8 cellular contexts compared by ENCODE assay signal in the genomic region with DNA sequence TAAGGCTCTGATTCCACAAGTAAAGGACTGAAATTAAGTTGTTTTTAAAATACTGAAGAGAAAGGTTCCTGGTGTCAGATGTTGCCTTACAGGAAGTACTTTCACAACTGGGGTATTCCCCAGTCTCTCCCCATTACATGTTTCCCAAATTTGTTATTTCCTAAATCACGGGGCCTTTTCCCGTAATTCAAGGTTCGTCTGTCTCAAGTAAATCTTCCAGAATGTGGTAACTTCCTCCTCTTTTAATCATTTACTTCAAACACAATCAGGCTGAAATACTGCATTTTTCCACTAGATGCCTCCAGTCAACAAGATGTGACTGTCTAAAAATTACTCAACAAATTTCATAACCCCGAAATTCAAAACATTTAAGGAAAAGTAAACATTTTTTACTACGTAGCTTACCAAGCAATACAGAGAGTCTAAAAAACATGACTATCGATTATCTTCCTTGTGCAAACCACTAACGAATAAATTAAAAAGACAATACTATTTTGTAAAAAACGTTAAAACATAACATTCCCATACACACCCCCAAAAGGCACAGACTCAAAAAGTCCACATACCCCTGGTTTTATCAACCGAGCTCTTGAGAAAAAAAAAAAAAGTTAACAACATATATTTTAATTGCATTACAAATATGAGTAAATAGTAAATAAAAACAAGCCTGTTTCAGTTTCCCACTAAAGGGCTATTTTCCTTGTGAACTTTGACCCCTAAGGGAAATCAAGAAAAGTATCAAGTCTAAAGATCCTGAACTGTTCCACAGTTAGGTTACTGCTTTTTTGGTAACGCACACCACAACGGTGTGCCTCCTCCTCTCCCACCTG. TPM values are rescaled to one million over a fixed set of nuclear protein-coding genes. Genes with fewer than 3 reads are reported as not detected.
A peak's percentile ranks its signal among the peaks of the same experiment; 100 is the strongest.
DNase-seq lines count a peak whose midpoint lies in the region; ATAC-seq, FAIRE-seq and TF ChIP-seq lines count a peak whose summit lies in the region.

No MANE protein-coding gene starts in this region.

- DNase-seq in Caco-2 (peak in 1 of 2 experiments; percentile 64), H4 (ENCODE audit: low spot score) (peak; percentile 58), NOMO-1 (lab: John Stamatoyannopoulos, UW; ENCODE audit: unreplicated experiment in 2 of 2) (peak; percentile 38 to 83), brain microvascular endothelial cell (peak; percentile 67), smooth muscle cell of the brain vasculature (ENCODE audit: low read depth, low spot score) (peak; percentile 54), islet precursor cell (no peak)

- FAIRE-seq in islet of Langerhans (lab: Jason Lieb, UNC) = peak; percentile 98

- peaks cover 16% of the 10 kb centered on the region for H3K4me1 Mint-ChIP-seq in Caco-2 (ENCODE audit: low read depth, unreplicated experiment)

- TSS peak; percentile 48 for BruUV-seq in Caco-2 (replicated peaks; lab: Mats Ljungman, UMichigan)

- TF ChIP-seq CTCF in Caco-2 (IDR thresholded peaks at IDR 0.05; ENCODE audit: insufficient read depth in 1 of 2, low read depth in 1 of 2, low read length in 1 of 2, severe bottlenecking in 1 of 2, unreplicated experiment in 1 of 2) (peak; percentile 56 to 63), brain microvascular endothelial cell (IDR thresholded peaks at IDR 0.05; ENCODE audit: low read depth, low read length, missing control alignments) (peak; percentile 54)

- in situ Hi-C loops in brain microvascular endothelial cell (cut with HindIII; ENCODE audit: low pct_ligation_motif_present, low sequenced_read_pairs) = no loop called here

- H3K27me3 ChIP-seq in Caco-2 (replicated peaks; ENCODE audit: control insufficient read depth, insufficient read depth, low read length) = no peaks in the 10 kb centered on the region
- no peaks in the 10 kb centered on the region for H3K27me3 ChIP-seq in brain microvascular endothelial cell (replicated peaks)

- H3K4me3 ChIP-seq in Caco-2 (ENCODE audit: low read depth, low read length) = peak overlapping the region; percentile 59
- H3K4me3 ChIP-seq in brain microvascular endothelial cell (ENCODE audit: low read depth, low read length) = peak overlapping the region; percentile 74

- H3K27me3 Mint-ChIP-seq in Caco-2 (ENCODE audit: insufficient read depth, unreplicated experiment) = no peaks in the 10 kb centered on the region

- peak overlapping the region; percentile 56 for H3K27ac ChIP-seq in brain microvascular endothelial cell

- H3K36me3 ChIP-seq in Caco-2 (ENCODE audit: control insufficient read depth, insufficient read depth, low read length) = peaks cover 2% of the 10 kb centered on the region; the same call in 1 of the 2 replicates
- peaks cover 13% of the 10 kb centered on the region for H3K36me3 ChIP-seq in brain microvascular endothelial cell (replicated peaks)

- CTCF ChIA-PET in Caco-2 (lab: Charles Lee) = interaction anchor here (0.7 to 1.2 kb wide), 3 partner anchors 35 to 99 kb away, joined by 3 to 4 read pairs (median 4); a partner anchor contains a TSS

- H3K9me3 ChIP-seq in Caco-2 = no peaks in the 10 kb centered on the region

- H3K4me3 Mint-ChIP-seq in Caco-2 (ENCODE audit: unreplicated experiment) = peak overlapping the region; percentile 72

- intact Hi-C loops in Caco-2 (cut with micrococcal nuclease; ENCODE audit: unreplicated experiment) = loop anchor here (1.0 to 5.0 kb wide), 4 partner anchors 49 to 250 kb away; a partner anchor contains a TSS

- H3K36me3 Mint-ChIP-seq in Caco-2 (ENCODE audit: insufficient read depth, unreplicated experiment) = peaks cover 51% of the 10 kb centered on the region

- peak overlapping the region; percentile 80 for H3K27ac Mint-ChIP-seq in Caco-2 (ENCODE audit: unreplicated experiment)

- no peaks in the 10 kb centered on the region for H3K9me3 Mint-ChIP-seq in Caco-2 (ENCODE audit: unreplicated experiment)

- POLR2A ChIA-PET in Caco-2 (lab: Charles Lee) = interaction anchor here (0.7 to 3.2 kb wide), 3 partner anchors 36 to 98 kb away, joined by 4 to 36 read pairs (median 6); a partner anchor contains a TSS

- ATAC-seq in HG03175 (IDR thresholded peaks at IDR 0.05; ENCODE audit: unreplicated experiment) = no peak

- H3K4me1 ChIP-seq in Caco-2 = peaks cover 4% of the 10 kb centered on the region

RNA-seq across cellular contexts. Expression of a gene that starts 1.7 kb away (rescaled TPM):
- 109 and 110 TPM in 2 replicates for total RNA-seq in Caco-2 (2022)
- total RNA-seq in H4 (2014; rRNA removed; shearing (Covaris generic)) = 48.3 and 60.2 TPM in 2 replicates

RNA-seq across cellular contexts. Expression of a gene that starts 36.0 kb away (rescaled TPM):
- total RNA-seq in Caco-2 (2022) = 109 and 114 TPM in 2 replicates
- total RNA-seq in H4 (2014; rRNA removed; shearing (Covaris generic)) = 56.3 and 61.8 TPM in 2 replicates
